8 cellular contexts compared by ENCODE assay signal in the genomic region with DNA sequence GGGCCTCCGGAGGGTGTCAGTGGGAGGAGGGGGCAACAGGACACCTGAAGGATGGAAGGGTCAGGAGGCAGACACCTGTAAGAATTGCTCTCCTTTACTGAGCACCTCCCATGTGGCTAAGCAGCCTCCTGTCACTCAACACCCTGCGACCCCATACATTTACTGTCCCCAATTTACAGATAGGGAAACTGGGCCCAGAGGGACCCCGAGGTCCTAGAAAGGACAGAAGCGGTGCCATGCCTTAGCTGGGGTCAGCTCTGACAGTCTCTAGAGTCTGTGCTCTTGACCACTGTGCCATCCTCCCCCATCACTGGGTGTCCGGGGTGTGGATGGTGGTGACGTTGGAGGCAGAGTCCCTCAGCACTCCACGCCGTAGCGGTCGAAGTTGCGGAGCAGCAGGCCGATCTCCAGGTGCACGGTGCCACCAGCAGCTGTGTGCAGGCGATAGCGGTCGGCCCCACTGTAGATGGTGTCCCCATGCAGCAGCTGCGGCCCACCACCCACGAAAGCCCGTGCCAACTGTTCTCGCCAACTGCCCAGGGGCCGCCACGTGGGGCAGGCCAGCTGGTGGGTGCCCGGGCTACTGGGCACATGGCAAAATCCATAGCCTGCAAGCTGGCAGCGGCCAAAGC. TPM values are rescaled to one million over a fixed set of nuclear protein-coding genes. Genes with fewer than 3 reads are reported as not detected.
DNase-seq lines count a peak whose midpoint lies in the region; ATAC-seq and TF ChIP-seq lines count a peak whose summit lies in the region.

No MANE protein-coding gene starts in this region.

- DNase-seq in activated CD8-positive, alpha-beta memory T cell treated with anti-CD3 and anti-CD28 coated beads, Interleukin-2, amount 10 ng/mL, durations not matched to agents 7 days and 5 days, result peak; percentile 43
- no peak for DNase-seq in activated CD8-positive, alpha-beta memory T cell treated with anti-CD3 and anti-CD28 coated beads, Interleukin-2, amount 50 U/mL, for 48 hours
- no peak for DNase-seq in activated naive CD8-positive, alpha-beta T cell treated with anti-CD3 and anti-CD28 coated beads, Interleukin-2, amount 50 U/mL, for 24 hours
- DNase-seq in transverse colon (no peak), GM10266 (ENCODE audit: extremely low spot score) (no peak), DMS 273 (lab: John Stamatoyannopoulos, UW; ENCODE audit: unreplicated experiment) (no peak)
- DNase-seq in stimulated activated CD4-positive, alpha-beta T cell treated with anti-CD3 and anti-CD28 coated beads, Interleukin-1b, Interleukin-23, amount 100 ng/mL, for 48 hours, result no peak

- in situ Hi-C loops in transverse colon (cut with MboI; ENCODE audit: low pct_ligation_motif_present in 1 of 4, low pct_unique_long_range_greater_than_20kb in 1 of 4, low sequenced_read_pairs in 3 of 4), result no loop called here

- no peak for ATAC-seq in activated CD8-positive, alpha-beta memory T cell treated with anti-CD3 and anti-CD28 coated beads, Interleukin-2, amount 10 ng/mL, durations not matched to agents 7 days and 5 days
- no peak for ATAC-seq in activated naive CD8-positive, alpha-beta T cell treated with anti-CD3 and anti-CD28 coated beads, Interleukin-2, amount 50 U/mL, for 24 hours

- TF ChIP-seq POLR2A in transverse colon (IDR thresholded peaks at IDR 0.05), result no peak

- TF ChIP-seq EP300 in transverse colon (IDR thresholded peaks at IDR 0.05; ENCODE audit: low read depth), result no peak

- intact Hi-C loops in transverse colon (cut with DNase I; ENCODE audit: low total_unique reads), result no loop called here

- H3K4me1 Mint-ChIP-seq in activated CD8-positive, alpha-beta memory T cell treated with anti-CD3 and anti-CD28 coated beads, Interleukin-2, amount 10 ng/mL, durations not matched to agents 7 days and 5 days, result peaks cover 51% of the 10 kb centered on the region
- H3K4me1 Mint-ChIP-seq in activated naive CD8-positive, alpha-beta T cell treated with anti-CD3 and anti-CD28 coated beads, Interleukin-2, amount 50 U/mL, for 24 hours, result peaks cover 61% of the 10 kb centered on the region

- H3K27me3 Mint-ChIP-seq in activated CD8-positive, alpha-beta memory T cell treated with anti-CD3 and anti-CD28 coated beads, Interleukin-2, amount 10 ng/mL, durations not matched to agents 7 days and 5 days, result no peaks in the 10 kb centered on the region
- no peaks in the 10 kb centered on the region for H3K27me3 Mint-ChIP-seq in activated naive CD8-positive, alpha-beta T cell treated with anti-CD3 and anti-CD28 coated beads, Interleukin-2, amount 50 U/mL, for 24 hours

- no peak overlapping the region for H3K9ac ChIP-seq in liver (ENCODE audit: low read depth in 1 of 2, low read length in 2 of 2)

- no peak for TF ChIP-seq RAD21 in liver (IDR thresholded peaks at IDR 0.05)

- H3K4me1 ChIP-seq in liver (ENCODE audit: control insufficient read depth in 4 of 4, insufficient read depth in 4 of 4, low read length in 3 of 4) (peaks cover 0 to 34% (median 20%) of the 10 kb centered on the region in 4 donors), transverse colon (peaks cover 5 to 43% (median 34%) of the 10 kb centered on the region in 4 donors)

- H3K36me3 ChIP-seq in liver (ENCODE audit: control insufficient read depth in 4 of 4, insufficient read depth in 3 of 4, low read depth in 1 of 4, low read length in 3 of 4) (no peaks in the 10 kb centered on the region), transverse colon (no peaks in the 10 kb centered on the region)

- TF ChIP-seq CTCF in liver (IDR thresholded peaks at IDR 0.05; ENCODE audit: low read depth, low read length, missing input control) (no peak), transverse colon (IDR thresholded peaks at IDR 0.05) (peak in 1 of 5 experiments; percentile 18), GM10266 (IDR thresholded peaks at IDR 0.05; ENCODE audit: control insufficient read depth, insufficient read depth, low read depth, missing control alignments) (no peak)

- H3K27ac Mint-ChIP-seq in activated CD8-positive, alpha-beta memory T cell treated with anti-CD3 and anti-CD28 coated beads, Interleukin-2, amount 10 ng/mL, durations not matched to agents 7 days and 5 days, result peak overlapping the region; percentile 88
- peak overlapping the region; percentile 95 for H3K27ac Mint-ChIP-seq in activated naive CD8-positive, alpha-beta T cell treated with anti-CD3 and anti-CD28 coated beads, Interleukin-2, amount 50 U/mL, for 24 hours

- H3K4me3 Mint-ChIP-seq in activated CD8-positive, alpha-beta memory T cell treated with anti-CD3 and anti-CD28 coated beads, Interleukin-2, amount 10 ng/mL, durations not matched to agents 7 days and 5 days, result peak overlapping the region; percentile 59
- peak overlapping the region; percentile 86 for H3K4me3 Mint-ChIP-seq in activated naive CD8-positive, alpha-beta T cell treated with anti-CD3 and anti-CD28 coated beads, Interleukin-2, amount 50 U/mL, for 24 hours

- H3K36me3 Mint-ChIP-seq in activated CD8-positive, alpha-beta memory T cell treated with anti-CD3 and anti-CD28 coated beads, Interleukin-2, amount 10 ng/mL, durations not matched to agents 7 days and 5 days, result peaks cover 17% of the 10 kb centered on the region
- H3K36me3 Mint-ChIP-seq in activated naive CD8-positive, alpha-beta T cell treated with anti-CD3 and anti-CD28 coated beads, Interleukin-2, amount 50 U/mL, for 24 hours (ENCODE audit: low read depth), result peaks cover 32% of the 10 kb centered on the region

- no peaks in the 10 kb centered on the region for H3K27me3 ChIP-seq in liver (ENCODE audit: control insufficient read depth in 4 of 4, insufficient read depth in 4 of 4, low read length in 3 of 4)
- H3K27me3 ChIP-seq in transverse colon, result peaks cover 44% of the 10 kb centered on the region

- CTCF ChIA-PET in activated CD8-positive, alpha-beta memory T cell treated with anti-CD3 and anti-CD28 coated beads, Interleukin-2, amount 10 ng/mL, durations not matched to agents 7 days and 5 days (lab: Charles Lee), result interaction anchor here (0.9 to 4.3 kb wide), 9 partner anchors 9 to 151 kb away, joined by 3 to 17 read pairs (median 6); a partner anchor contains a TSS

- no peaks in the 10 kb centered on the region for H3K9me3 Mint-ChIP-seq in activated CD8-positive, alpha-beta memory T cell treated with anti-CD3 and anti-CD28 coated beads, Interleukin-2, amount 10 ng/mL, durations not matched to agents 7 days and 5 days (ENCODE audit: low read depth)
- H3K9me3 Mint-ChIP-seq in activated naive CD8-positive, alpha-beta T cell treated with anti-CD3 and anti-CD28 coated beads, Interleukin-2, amount 50 U/mL, for 24 hours, result no peaks in the 10 kb centered on the region

- H3K4me3 ChIP-seq in liver (ENCODE audit: low read depth in 1 of 3, low read length in 3 of 3), result peak overlapping the region in 1 of 3 donors; percentile 61
- H3K4me3 ChIP-seq in transverse colon, result peak overlapping the region in 2 of 4 donors; percentile 67 to 68

- H3K27ac ChIP-seq in liver (ENCODE audit: low read depth in 1 of 2, low read length in 2 of 2) (peak overlapping the region; percentile 31 to 73), transverse colon (peak overlapping the region; percentile 87 to 90 (median 88))

- no peaks in the 10 kb centered on the region for H3K9me3 ChIP-seq in liver (ENCODE audit: control insufficient read depth in 4 of 4, low read length in 3 of 4)
- H3K9me3 ChIP-seq in transverse colon, result no peaks in the 10 kb centered on the region

- WGBS in liver, result 93% methylated on average over 24 of the region's 24 CpGs
- WGBS in transverse colon (ENCODE audit: low coverage in 1 of 2), 2 donors, result 88% methylated on average over 23 of the region's 24 CpGs; no CpG with 5 or more reads in 1 of the 2 donors

TF ChIP-seq in liver, 16 proteins besides CTCF, POLR2A, EP300 and RAD21 (continues in another document):
- TF ChIP-seq TAF1 (conservative IDR thresholded peaks at IDR 0.05), result no peak
- no peak for TF ChIP-seq FOXA2 (IDR thresholded peaks at IDR 0.05)
- TF ChIP-seq JUND (IDR thresholded peaks at IDR 0.05), result no peak
- TF ChIP-seq, protein P1, sequence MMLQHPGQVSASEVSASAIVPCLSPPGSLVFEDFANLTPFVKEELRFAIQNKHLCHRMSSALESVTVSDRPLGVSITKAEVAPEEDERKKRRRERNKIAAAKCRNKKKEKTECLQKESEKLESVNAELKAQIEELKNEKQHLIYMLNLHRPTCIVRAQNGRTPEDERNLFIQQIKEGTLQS (IDR thresholded peaks at IDR 0.05), result no peak
- TF ChIP-seq HNF4G (IDR thresholded peaks at IDR 0.05), result no peak

RNA-seq across cellular contexts. Expression of a gene that starts 0.7 kb away (rescaled TPM):
- 100 to 1,000 TPM; 171 to 179 TPM for total RNA-seq in activated CD8-positive, alpha-beta memory T cell treated with anti-CD3 and anti-CD28 coated beads, Interleukin-2, amount 10 ng/mL, durations not matched to agents 7 days and 5 days
- total RNA-seq in liver, result 10 to 100 TPM in 1 of 2 donors, 1 to 10 TPM in 1; 4.9 to 10.6 TPM
- polyA plus RNA-seq in liver, result 1 to 10 TPM in 1 of 2 donors, under 1 TPM in 1; 0.83 to 8.9 TPM
- 10 to 100 TPM in 2 of 4 donors, 1 to 10 TPM in 2; 4.4 to 30.3 (median 9.7) TPM for total RNA-seq in transverse colon

RNA-seq across cellular contexts. Expression of a gene that starts 9.5 kb away (rescaled TPM):
- total RNA-seq in activated CD8-positive, alpha-beta memory T cell treated with anti-CD3 and anti-CD28 coated beads, Interleukin-2, amount 10 ng/mL, durations not matched to agents 7 days and 5 days, result 1 to 10 TPM; 8.2 to 9.3 TPM
- total RNA-seq in liver (1 to 10 TPM; 2.4 to 2.5 TPM), transverse colon (1 to 10 TPM in 2 of 4 donors, not detected in 2; 6.4 to 9.3 TPM)
- polyA plus RNA-seq in liver, result 1 to 10 TPM; 3.5 to 3.7 TPM

RNA-seq across cellular contexts. Expression of a gene that starts 21.9 kb away (rescaled TPM):
- total RNA-seq in activated CD8-positive, alpha-beta memory T cell treated with anti-CD3 and anti-CD28 coated beads, Interleukin-2, amount 10 ng/mL, durations not matched to agents 7 days and 5 days, result 1 to 10 TPM; 4.8 to 6.0 TPM
- total RNA-seq in liver (1 to 10 TPM; 2.8 to 3.1 TPM), transverse colon (10 to 100 TPM in 1 of 4 donors, 1 to 10 TPM in 2, not detected in 1; 4.8 to 11.4 (median 9.4) TPM)
- polyA plus RNA-seq in liver, result 1 to 10 TPM; 1.6 to 4.0 TPM

RNA-seq across cellular contexts. Expression of a gene that starts 42.7 kb away (rescaled TPM):
- 10 to 100 TPM; 24.4 to 36.0 TPM for total RNA-seq in activated CD8-positive, alpha-beta memory T cell treated with anti-CD3 and anti-CD28 coated beads, Interleukin-2, amount 10 ng/mL, durations not matched to agents 7 days and 5 days
- total RNA-seq in liver (10 to 100 TPM in 1 of 2 donors, 1 to 10 TPM in 1; 8.3 to 11.5 TPM), transverse colon (10 to 100 TPM in 3 of 4 donors, 1 to 10 TPM in 1; 4.0 to 20.6 (median 10.8) TPM)
- 10 to 100 TPM; 26.2 to 26.7 TPM for polyA plus RNA-seq in liver

RNA-seq across cellular contexts. Expression of a gene that starts 43.2 kb away (rescaled TPM):
- 10 to 100 TPM; 18.7 to 20.1 TPM for total RNA-seq in activated CD8-positive, alpha-beta memory T cell treated with anti-CD3 and anti-CD28 coated beads, Interleukin-2, amount 10 ng/mL, durations not matched to agents 7 days and 5 days
- total RNA-seq in liver (10 to 100 TPM; 38.5 to 43.1 TPM), transverse colon (10 to 100 TPM; 12.0 to 29.9 (median 20.9) TPM)
- 10 to 100 TPM; 84.3 to 91.4 TPM for polyA plus RNA-seq in liver

Comparison
In these comparisons a context has a peak if more than half of its experiments do, and no peak if none do; other contexts are left out.
1. RNA of a gene that starts 0.7 kb away (total RNA-seq): 171 to 179 TPM in activated CD8-positive, alpha-beta memory T cell treated with anti-CD3 and anti-CD28 coated beads, Interleukin-2, amount 10 ng/mL, durations not matched to agents 7 days and 5 days; 4.4 to 30.3 TPM in transverse colon and 4.9 to 10.6 TPM in liver; every median in the first group is over 4 times any median in the second.